In genomic region chr10:71396084-71396713, GRCh38 we compare ENCODE assay signal across 8 cellular contexts. TPM values are rescaled to one million over a fixed set of nuclear protein-coding genes. Genes with fewer than 3 reads are reported as not detected.
DNase-seq lines count a peak whose midpoint lies in the region; ATAC-seq and TF ChIP-seq lines count a peak whose summit lies in the region.

No MANE protein-coding gene starts in this region.

- peak overlapping the region; percentile 63 for H3K4me3 Mint-ChIP-seq in WTC11
- H3K4me3 Mint-ChIP-seq in naive B cell = peak overlapping the region; percentile 51 to 88 (median 82)

- no peak for TF ChIP-seq POLR2A in vagina (IDR thresholded peaks at IDR 0.05)

- intact Hi-C loops in vagina (cut with DNase I) = loop anchor here (2.0 to 10.0 kb wide), 4 partner anchors 176 to 409 kb away; no protein-coding TSS in a partner anchor

- no peaks in the 10 kb centered on the region for H3K9me3 ChIP-seq in vagina

- peak overlapping the region; percentile 86 for H3K27ac ChIP-seq in vagina

- peaks cover 59% of the 10 kb centered on the region for H3K27me3 Mint-ChIP-seq in WTC11 (ENCODE audit: low read depth)
- H3K27me3 Mint-ChIP-seq in naive B cell = peaks cover 43 to 80% (median 70%) of the 10 kb centered on the region in 3 donors

- H3K4me1 Mint-ChIP-seq in WTC11 = peaks cover 20% of the 10 kb centered on the region
- H3K4me1 Mint-ChIP-seq in naive B cell = peaks cover 12 to 13% (median 13%) of the 10 kb centered on the region in 3 donors

- H3K27ac Mint-ChIP-seq in WTC11 (no peak overlapping the region), naive B cell (no peak overlapping the region)

- no peaks in the 10 kb centered on the region for H3K36me3 ChIP-seq in vagina

- POLR2A ChIA-PET in WTC11 (lab: Charles Lee) = interaction anchor here (1.4 kb wide), 1 partner anchor 19 kb away, joined by 3 read pairs; no protein-coding TSS in a partner anchor

- TF ChIP-seq CTCF in WTC11 (IDR thresholded peaks at IDR 0.05) = no peak
- peak; percentile 14 for TF ChIP-seq CTCF in epithelial cell of esophagus (IDR thresholded peaks at IDR 0.05; ENCODE audit: insufficient read depth, low read depth, low read length, missing control alignments)
- peak; percentile 29 to 46 (median 43) for TF ChIP-seq CTCF in vagina (IDR thresholded peaks at IDR 0.05)

- H3K4me1 ChIP-seq in vagina = peaks cover 13% of the 10 kb centered on the region

- H3K36me3 Mint-ChIP-seq in WTC11 (no peaks in the 10 kb centered on the region), naive B cell (no peaks in the 10 kb centered on the region)

- CTCF ChIA-PET in WTC11 (lab: Charles Lee) = interaction anchor here (0.7 to 8.8 kb wide), 56 partner anchors 11 to 351 kb away, joined by 3 to 120 read pairs (median 4); partner anchors contain the start of gene SLC29A3

- no peaks in the 10 kb centered on the region for H3K9me3 Mint-ChIP-seq in WTC11
- H3K9me3 Mint-ChIP-seq in naive B cell = no peaks in the 10 kb centered on the region

- ATAC-seq in WTC11 (peak; percentile 86), naive B cell (ENCODE audit: low read depth in 2 of 2) (peak; percentile 68 to 73), HG03139 (IDR thresholded peaks at IDR 0.05; ENCODE audit: unreplicated experiment) (no peak), HG02938 (IDR thresholded peaks at IDR 0.05; ENCODE audit: unreplicated experiment) (no peak)

- no peaks in the 10 kb centered on the region for H3K27me3 ChIP-seq in vagina

- peak overlapping the region; percentile 54 for H3K4me3 ChIP-seq in Jurkat, Clone E6-1 (ENCODE audit: low read length)
- H3K4me3 ChIP-seq in epithelial cell of esophagus (ENCODE audit: low read length) (no peak overlapping the region), vagina (peak overlapping the region; percentile 48 to 67)

- peak; percentile 53 for DNase-seq in D341Med (ENCODE audit: low spot score)
- peak; percentile 56 for DNase-seq in Jurkat, Clone E6-1 (ENCODE audit: low read depth, low spot score)
- DNase-seq in WTC11 (ENCODE audit: low spot score) = peak; percentile 76
- DNase-seq in epithelial cell of esophagus (ENCODE audit: low read depth) = peak; percentile 42
- DNase-seq in naive B cell = peak; percentile 43
- DNase-seq in vagina (ENCODE audit: extremely low spot score in 2 of 2) = peak in 1 of 2 donors; percentile 77

TF ChIP-seq in WTC11, 78 proteins besides CTCF, POLR2A, EP300 and RAD21:
- TF ChIP-seq ZBTB43 (CRISPR knock-in tag; IDR thresholded peaks at IDR 0.05) (no peak), IRF1 (CRISPR knock-in tag; IDR thresholded peaks at IDR 0.05) (no peak), MAX (CRISPR knock-in tag; IDR thresholded peaks at IDR 0.05) (peak; percentile 32; the same call in 1 of the 2 replicates), ZNF138 (CRISPR knock-in tag; conservative IDR thresholded peaks at IDR 0.05) (0 out of 2 replicates have a peak, but pooled peaks have one; percentile 42), JUN (CRISPR knock-in tag; IDR thresholded peaks at IDR 0.05) (no peak), ZNF423 (CRISPR knock-in tag; IDR thresholded peaks at IDR 0.05) (peak; percentile 96)
- TF ChIP-seq, protein P1, sequence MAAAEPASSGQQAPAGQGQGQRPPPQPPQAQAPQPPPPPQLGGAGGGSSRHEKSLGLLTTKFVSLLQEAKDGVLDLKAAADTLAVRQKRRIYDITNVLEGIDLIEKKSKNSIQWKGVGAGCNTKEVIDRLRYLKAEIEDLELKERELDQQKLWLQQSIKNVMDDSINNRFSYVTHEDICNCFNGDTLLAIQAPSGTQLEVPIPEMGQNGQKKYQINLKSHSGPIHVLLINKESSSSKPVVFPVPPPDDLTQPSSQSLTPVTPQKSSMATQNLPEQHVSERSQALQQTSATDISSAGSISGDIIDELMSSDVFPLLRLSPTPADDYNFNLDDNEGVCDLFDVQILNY (CRISPR knock-in tag; IDR thresholded peaks at IDR 0.05) = no peak
- TF ChIP-seq, protein P2, sequence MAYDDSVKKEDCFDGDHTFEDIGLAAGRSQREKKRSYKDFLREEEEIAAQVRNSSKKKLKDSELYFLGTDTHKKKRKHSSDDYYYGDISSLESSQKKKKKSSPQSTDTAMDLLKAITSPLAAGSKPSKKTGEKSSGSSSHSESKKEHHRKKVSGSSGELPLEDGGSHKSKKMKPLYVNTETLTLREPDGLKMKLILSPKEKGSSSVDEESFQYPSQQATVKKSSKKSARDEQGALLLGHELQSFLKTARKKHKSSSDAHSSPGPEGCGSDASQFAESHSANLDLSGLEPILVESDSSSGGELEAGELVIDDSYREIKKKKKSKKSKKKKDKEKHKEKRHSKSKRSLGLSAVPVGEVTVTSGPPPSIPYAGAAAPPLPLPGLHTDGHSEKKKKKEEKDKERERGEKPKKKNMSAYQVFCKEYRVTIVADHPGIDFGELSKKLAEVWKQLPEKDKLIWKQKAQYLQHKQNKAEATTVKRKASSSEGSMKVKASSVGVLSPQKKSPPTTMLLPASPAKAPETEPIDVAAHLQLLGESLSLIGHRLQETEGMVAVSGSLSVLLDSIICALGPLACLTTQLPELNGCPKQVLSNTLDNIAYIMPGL (CRISPR knock-in tag; IDR thresholded peaks at IDR 0.05) = peak; percentile 88; the same call in 1 of the 2 replicates
TF ChIP-seq in WTC11: peak in this region for 4.

RNA-seq across cellular contexts. Expression of gene CDH23, which starts 0.5 kb away (rescaled TPM):
- polyA plus RNA-seq in Jurkat, Clone E6-1 (2012; ENCODE audit: insufficient read depth, insufficient read length) = 1.8 TPM
- total RNA-seq in WTC11 (2021) = 2.1 to 3.1 TPM (median 2.9 TPM) in 3 replicates
- polyA plus RNA-seq in naive B cell (ENCODE audit: low read depth in 6 of 6) = under 1 TPM in 4 of 6 donors, not detected in 2; 0.05 to 0.62 (median 0.21) TPM
- total RNA-seq in vagina = 10.3 TPM

Comparison
In these comparisons a context has a peak if more than half of its experiments do, and no peak if none do; other contexts are left out.
1. ATAC-seq: peak in WTC11 (single experiment) and naive B cell (2 of 2); none in HG03139 (single experiment) and HG02938 (single experiment).